In the genomic region with DNA sequence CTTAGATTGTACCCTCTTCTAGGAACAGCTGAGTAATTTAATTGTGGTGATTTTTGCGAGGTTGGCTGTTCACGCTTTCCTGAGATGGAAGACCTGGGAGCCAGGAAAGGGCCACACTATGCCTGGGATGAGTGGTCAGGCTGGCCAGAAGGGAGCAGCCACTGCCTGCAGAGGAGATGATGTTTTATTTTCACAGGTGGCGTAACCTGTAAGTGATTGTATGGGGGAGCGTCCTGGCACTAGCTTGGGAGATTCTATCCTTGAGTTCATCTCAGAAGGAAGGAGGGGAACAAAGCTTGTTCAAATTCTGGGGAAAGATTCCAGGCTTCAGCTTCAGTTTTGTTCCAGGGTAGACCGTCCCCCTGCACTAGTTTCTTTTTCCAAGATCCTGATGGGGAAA, we compare ENCODE assay signal across 1 cellular context.
TF ChIP-seq lines count a peak whose summit lies in the region.

No MANE protein-coding gene starts in this region.

TF ChIP-seq in GM23338, 12 proteins besides CTCF, POLR2A, EP300 and RAD21 (continued from another document):
- TF ChIP-seq, protein P1, sequence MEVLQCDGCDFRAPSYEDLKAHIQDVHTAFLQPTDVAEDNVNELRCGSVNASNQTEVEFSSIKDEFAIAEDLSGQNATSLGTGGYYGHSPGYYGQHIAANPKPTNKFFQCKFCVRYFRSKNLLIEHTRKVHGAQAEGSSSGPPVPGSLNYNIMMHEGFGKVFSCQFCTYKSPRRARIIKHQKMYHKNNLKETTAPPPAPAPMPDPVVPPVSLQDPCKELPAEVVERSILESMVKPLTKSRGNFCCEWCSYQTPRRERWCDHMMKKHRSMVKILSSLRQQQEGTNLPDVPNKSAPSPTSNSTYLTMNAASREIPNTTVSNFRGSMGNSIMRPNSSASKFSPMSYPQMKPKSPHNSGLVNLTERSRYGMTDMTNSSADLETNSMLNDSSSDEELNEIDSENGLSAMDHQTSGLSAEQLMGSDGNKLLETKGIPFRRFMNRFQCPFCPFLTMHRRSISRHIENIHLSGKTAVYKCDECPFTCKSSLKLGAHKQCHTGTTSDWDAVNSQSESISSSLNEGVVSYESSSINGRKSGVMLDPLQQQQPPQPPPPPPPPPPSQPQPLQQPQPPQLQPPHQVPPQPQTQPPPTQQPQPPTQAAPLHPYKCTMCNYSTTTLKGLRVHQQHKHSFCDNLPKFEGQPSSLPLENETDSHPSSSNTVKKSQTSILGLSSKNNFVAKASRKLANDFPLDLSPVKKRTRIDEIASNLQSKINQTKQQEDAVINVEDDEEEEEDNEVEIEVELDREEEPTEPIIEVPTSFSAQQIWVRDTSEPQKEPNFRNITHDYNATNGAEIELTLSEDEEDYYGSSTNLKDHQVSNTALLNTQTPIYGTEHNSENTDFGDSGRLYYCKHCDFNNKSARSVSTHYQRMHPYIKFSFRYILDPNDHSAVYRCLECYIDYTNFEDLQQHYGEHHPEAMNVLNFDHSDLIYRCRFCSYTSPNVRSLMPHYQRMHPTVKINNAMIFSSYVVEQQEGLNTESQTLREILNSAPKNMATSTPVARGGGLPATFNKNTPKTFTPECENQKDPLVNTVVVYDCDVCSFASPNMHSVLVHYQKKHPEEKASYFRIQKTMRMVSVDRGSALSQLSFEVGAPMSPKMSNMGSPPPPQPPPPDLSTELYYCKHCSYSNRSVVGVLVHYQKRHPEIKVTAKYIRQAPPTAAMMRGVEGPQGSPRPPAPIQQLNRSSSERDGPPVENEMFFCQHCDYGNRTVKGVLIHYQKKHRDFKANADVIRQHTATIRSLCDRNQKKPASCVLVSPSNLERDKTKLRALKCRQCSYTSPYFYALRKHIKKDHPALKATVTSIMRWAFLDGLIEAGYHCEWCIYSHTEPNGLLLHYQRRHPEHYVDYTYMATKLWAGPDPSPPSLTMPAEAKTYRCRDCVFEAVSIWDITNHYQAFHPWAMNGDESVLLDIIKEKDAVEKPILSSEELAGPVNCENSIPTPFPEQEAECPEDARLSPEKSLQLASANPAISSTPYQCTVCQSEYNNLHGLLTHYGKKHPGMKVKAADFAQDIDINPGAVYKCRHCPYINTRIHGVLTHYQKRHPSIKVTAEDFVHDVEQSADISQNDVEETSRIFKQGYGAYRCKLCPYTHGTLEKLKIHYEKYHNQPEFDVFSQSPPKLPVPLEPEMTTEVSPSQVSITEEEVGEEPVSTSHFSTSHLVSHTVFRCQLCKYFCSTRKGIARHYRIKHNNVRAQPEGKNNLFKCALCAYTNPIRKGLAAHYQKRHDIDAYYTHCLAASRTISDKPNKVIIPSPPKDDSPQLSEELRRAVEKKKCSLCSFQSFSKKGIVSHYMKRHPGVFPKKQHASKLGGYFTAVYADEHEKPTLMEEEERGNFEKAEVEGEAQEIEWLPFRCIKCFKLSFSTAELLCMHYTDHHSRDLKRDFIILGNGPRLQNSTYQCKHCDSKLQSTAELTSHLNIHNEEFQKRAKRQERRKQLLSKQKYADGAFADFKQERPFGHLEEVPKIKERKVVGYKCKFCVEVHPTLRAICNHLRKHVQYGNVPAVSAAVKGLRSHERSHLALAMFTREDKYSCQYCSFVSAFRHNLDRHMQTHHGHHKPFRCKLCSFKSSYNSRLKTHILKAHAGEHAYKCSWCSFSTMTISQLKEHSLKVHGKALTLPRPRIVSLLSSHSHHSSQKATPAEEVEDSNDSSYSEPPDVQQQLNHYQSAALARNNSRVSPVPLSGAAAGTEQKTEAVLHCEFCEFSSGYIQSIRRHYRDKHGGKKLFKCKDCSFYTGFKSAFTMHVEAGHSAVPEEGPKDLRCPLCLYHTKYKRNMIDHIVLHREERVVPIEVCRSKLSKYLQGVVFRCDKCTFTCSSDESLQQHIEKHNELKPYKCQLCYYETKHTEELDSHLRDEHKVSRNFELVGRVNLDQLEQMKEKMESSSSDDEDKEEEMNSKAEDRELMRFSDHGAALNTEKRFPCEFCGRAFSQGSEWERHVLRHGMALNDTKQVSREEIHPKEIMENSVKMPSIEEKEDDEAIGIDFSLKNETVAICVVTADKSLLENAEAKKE (CRISPR knock-in tag; IDR thresholded peaks at IDR 0.05): no peak
- TF ChIP-seq EZH2phosphoT487 (IDR thresholded peaks at IDR 0.05; ENCODE audit: unreplicated experiment): no peak
